Comparison of ENCODE assay signal across 8 cellular contexts in the genomic region with DNA sequence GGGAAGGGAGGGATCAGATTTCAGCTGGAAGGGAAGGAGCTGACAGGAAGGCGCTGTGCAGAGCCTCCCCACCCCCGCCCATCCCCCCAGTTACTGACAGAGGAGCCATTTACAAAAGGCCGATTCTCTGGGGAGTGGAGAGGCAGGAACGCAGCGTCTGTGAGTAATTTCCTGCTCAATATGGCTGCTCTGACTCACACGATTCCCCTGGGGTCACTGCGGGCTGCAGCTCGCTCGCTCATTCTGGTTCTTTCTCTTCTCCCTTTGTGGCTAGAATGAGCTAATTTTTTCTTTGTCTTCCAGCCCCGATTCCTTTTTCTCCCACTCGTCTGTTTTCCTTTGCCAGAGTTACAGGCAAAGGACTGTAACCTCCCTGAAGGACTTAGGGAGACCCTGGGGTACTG. TPM values are rescaled to one million over a fixed set of nuclear protein-coding genes. Genes with fewer than 3 reads are reported as not detected.
A peak's percentile ranks its signal among the peaks of the same experiment; 100 is the strongest.
DNase-seq lines count a peak whose midpoint lies in the region; ATAC-seq and TF ChIP-seq lines count a peak whose summit lies in the region.

No MANE protein-coding gene starts in this region.

- CTCF ChIA-PET in AG04449 (lab: Yijun Ruan, JAX) = interaction anchor here (0.6 to 24.0 kb wide), 29 partner anchors 9 to 650 kb away, joined by 3 to 735 read pairs (median 7); partner anchors contain the start of genes ASB6, C9orf50, IER5L and NTMT1

- DNase-seq in AG04449 (ENCODE audit: low read depth, low spot score) = peak; percentile 99
- DNase-seq in NCI-H510A treated with DMSO at 0.1 percent for 48 hours (lab: John Stamatoyannopoulos, UW) = peak; percentile 73
- DNase-seq in activated CD4-positive, alpha-beta T cell treated with anti-CD3 and anti-CD28 coated beads, Interleukin-2, amount 50 U/mL, for 48 hours = peak; percentile 80 to 85
- DNase-seq in dorsolateral prefrontal cortex = peak; percentile 59 to 95 (median 86)
- DNase-seq in right lobe of liver = peak; percentile 83 to 89 (median 87)
- peak; percentile 59 to 77 for DNase-seq in stimulated activated CD4-positive, alpha-beta T cell treated with anti-CD3 and anti-CD28 coated beads, Interleukin-4, amount 100 ng/mL, for 48 hours (ENCODE audit: low read depth in 2 of 2)

- H3K9me3 ChIP-seq in right lobe of liver = no peaks in the 10 kb centered on the region

- H3K27ac ChIP-seq in dorsolateral prefrontal cortex (peak overlapping the region; percentile 98 to 100 (median 100)), right lobe of liver (peak overlapping the region; percentile 95 to 100 (median 99))

- intact Hi-C loops in dorsolateral prefrontal cortex (cut with DNase I) (loop anchor here (1.0 to 10.0 kb wide), 7 partner anchors 34 to 645 kb away; partner anchors contain the start of gene NTMT1 (in 1 of the 2)), right lobe of liver (cut with DNase I) (loop anchor here (5.0 to 10.0 kb wide), 2 partner anchors 32 to 635 kb away; no protein-coding TSS in a partner anchor)

- H3K27me3 ChIP-seq in dorsolateral prefrontal cortex (no peaks in the 10 kb centered on the region), right lobe of liver (no peaks in the 10 kb centered on the region)

- peak overlapping the region; percentile 50 for H3K4me3 ChIP-seq in AG04449 (ENCODE audit: low read depth, low read length)
- peak overlapping the region; percentile 13 to 66 (median 47) for H3K4me3 ChIP-seq in dorsolateral prefrontal cortex
- peak overlapping the region; percentile 53 to 68 (median 56) for H3K4me3 ChIP-seq in right lobe of liver

- TF ChIP-seq POLR2A in right lobe of liver (IDR thresholded peaks at IDR 0.05) = peak; percentile 87

- no peak for TF ChIP-seq CTCF in AG04449 (IDR thresholded peaks at IDR 0.05; ENCODE audit: insufficient read depth, low read length, missing control alignments)
- TF ChIP-seq CTCF in dorsolateral prefrontal cortex (IDR thresholded peaks at IDR 0.05 in 54 of 56, conservative IDR thresholded peaks at IDR 0.05 in 2 of 56; ENCODE audit: low read depth in 1 of 56, partially characterized antibody in 56 of 56) = peak in 16 of 56 donors; percentile 6 to 38 (median 17)
- TF ChIP-seq CTCF in right lobe of liver (IDR thresholded peaks at IDR 0.05) = no peak

- WGBS in right lobe of liver (ENCODE audit: insufficient coverage, low coverage, low lambda C conversion rate, missing lambda C conversion rate) = 0% methylated on average over 8 of the region's 11 CpGs

- H3K36me3 ChIP-seq in right lobe of liver = peaks cover 0 to 21% (median 7%) of the 10 kb centered on the region in 4 donors

- peak; percentile 55 for ATAC-seq in GM18907 (IDR thresholded peaks at IDR 0.05; ENCODE audit: unreplicated experiment)
- peak; percentile 61 for ATAC-seq in HG03432 (IDR thresholded peaks at IDR 0.05; ENCODE audit: unreplicated experiment)
- ATAC-seq in right lobe of liver = peak; percentile 59 to 68 (median 64)

- POLR2A ChIA-PET in AG04449 (lab: Yijun Ruan, JAX) = interaction anchor here (0.6 to 11.6 kb wide), 23 partner anchors 9 to 501 kb away, joined by 3 to 233 read pairs (median 5); partner anchors contain the start of genes C9orf50, CRAT, IER5L and NTMT1

- peaks cover 0 to 62% (median 33%) of the 10 kb centered on the region in 4 donors for H3K4me1 ChIP-seq in right lobe of liver

RNA-seq across cellular contexts. Expression of gene PTPA, which starts 28.8 kb away (rescaled TPM):
- total RNA-seq in dorsolateral prefrontal cortex (100 to 1,000 TPM; 149 to 296 (median 203) TPM), right lobe of liver (100 to 1,000 TPM in 1 of 6 experiments, 10 to 100 TPM in 5; 55.4 to 123 (median 62.0) TPM)

RNA-seq across cellular contexts. Expression of gene CRAT, which starts 29.4 kb away (rescaled TPM):
- total RNA-seq in dorsolateral prefrontal cortex (10 to 100 TPM; 32.6 to 71.0 (median 47.5) TPM), right lobe of liver (100 to 1,000 TPM in 4 of 6 experiments, 10 to 100 TPM in 2; 86.1 to 146 (median 104) TPM)

RNA-seq across cellular contexts. Expression of gene IER5L, which starts 38.1 kb away (rescaled TPM):
- total RNA-seq in dorsolateral prefrontal cortex (10 to 100 TPM in 102 of 120 experiments, 1 to 10 TPM in 18; 4.7 to 34.0 (median 13.8) TPM), right lobe of liver (10 to 100 TPM in 3 of 6 experiments, 1 to 10 TPM in 3; 2.7 to 19.8 (median 7.8) TPM)

RNA-seq across cellular contexts. Expression of gene DOLPP1, which starts 59.1 kb away (rescaled TPM):
- total RNA-seq in dorsolateral prefrontal cortex (10 to 100 TPM in 118 of 120 experiments, 1 to 10 TPM in 2; 9.9 to 26.6 (median 16.5) TPM), right lobe of liver (10 to 100 TPM; 10.1 to 16.8 (median 13.3) TPM)

Comparison
In these comparisons a context has a peak if more than half of its experiments do, and no peak if none do; other contexts are left out.
1. Peak in every context shown above with its lines: DNase-seq, ATAC-seq, H3K4me3 ChIP-seq and H3K27ac ChIP-seq.